Comparison of ENCODE assay signal across 6 cellular contexts in the genomic region with DNA sequence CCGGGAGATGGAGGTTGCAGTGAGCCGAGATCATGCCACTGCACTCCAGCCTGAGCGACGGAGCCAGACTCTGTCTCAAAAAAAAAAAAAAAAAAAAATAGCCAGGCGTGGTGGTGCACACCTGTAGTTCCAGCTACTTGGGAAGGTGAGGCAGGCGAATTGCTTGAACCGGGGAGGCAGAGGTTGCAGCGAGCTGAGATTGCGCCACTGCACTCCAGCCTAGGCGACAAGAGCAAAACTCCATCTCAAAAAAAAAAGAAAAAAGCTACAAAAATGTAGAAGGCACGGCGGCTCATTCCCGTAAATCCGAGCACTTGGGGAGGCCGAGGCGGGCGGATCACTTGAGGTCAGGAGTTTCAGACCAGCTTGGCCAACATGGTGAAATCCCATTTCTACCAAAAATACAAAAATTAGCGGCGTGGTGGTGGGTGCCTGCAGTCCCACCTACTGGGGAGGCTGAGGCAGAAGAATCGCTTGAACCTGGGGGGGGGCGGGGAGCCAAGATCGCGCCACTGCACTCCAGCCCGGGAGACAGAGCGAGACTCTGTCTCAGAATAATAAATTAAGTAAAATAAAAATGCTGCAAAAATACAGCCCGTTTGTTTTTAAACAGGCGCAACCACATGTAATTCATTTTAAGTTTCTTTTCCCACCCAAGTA. TPM values are rescaled to one million over a fixed set of nuclear protein-coding genes. Genes with fewer than 3 reads are reported as not detected.
A peak's percentile ranks its signal among the peaks of the same experiment; 100 is the strongest.
DNase-seq lines count a peak whose midpoint lies in the region; ATAC-seq and TF ChIP-seq lines count a peak whose summit lies in the region.
"Not testable (repeated sequence)": the region's sequence is repeated elsewhere in the genome, so short reads cannot be mapped to it uniquely, and the experiment has no call there.

No MANE protein-coding gene starts in this region.

- H3K4me2 ChIP-seq in DOHH2 (ENCODE audit: low read length): peak overlapping the region; percentile 66

- H3K4me1 ChIP-seq in DOHH2 (ENCODE audit: control insufficient read depth, low read length) (peaks cover 69% of the 10 kb centered on the region), suprapubic skin (peaks cover 73% of the 10 kb centered on the region)
- H3K4me1 ChIP-seq in naive thymus-derived CD4-positive, alpha-beta T cell (ENCODE audit: control insufficient read depth in 2 of 2, insufficient read depth in 2 of 2, low read length in 2 of 2): peaks cover 15 to 24% of the 10 kb centered on the region in 2 donors

- in situ Hi-C loops in astrocyte of the cerebellum (cut with HindIII; ENCODE audit: low sequenced_read_pairs): not testable (repeated sequence)

- ATAC-seq in naive thymus-derived CD4-positive, alpha-beta T cell: not testable (repeated sequence)

- not testable (repeated sequence) for H3K9me3 Mint-ChIP-seq in naive thymus-derived CD4-positive, alpha-beta T cell

- H4K20me1 ChIP-seq in DOHH2 (ENCODE audit: control insufficient read depth, insufficient read depth, low read depth, low read length): peaks cover 21% of the 10 kb centered on the region

- TF ChIP-seq POLR2A in suprapubic skin (IDR thresholded peaks at IDR 0.05): not testable (repeated sequence)

- not testable (repeated sequence) for H3K9me3 ChIP-seq in DOHH2 (ENCODE audit: control insufficient read depth, insufficient read depth, low read length); naive thymus-derived CD4-positive, alpha-beta T cell (ENCODE audit: control insufficient read depth in 2 of 3, low read length in 3 of 3); suprapubic skin

- TF ChIP-seq EP300 in suprapubic skin (IDR thresholded peaks at IDR 0.05): not testable (repeated sequence)

- not testable (repeated sequence) for H3K27me3 ChIP-seq in DOHH2 (ENCODE audit: control insufficient read depth, low read length); naive thymus-derived CD4-positive, alpha-beta T cell (ENCODE audit: control insufficient read depth in 2 of 2, insufficient read depth in 2 of 2, low read length in 2 of 2)
- H3K27me3 ChIP-seq in suprapubic skin: peaks cover 14% of the 10 kb centered on the region

- peaks cover 0 to 14% (median 4%) of the 10 kb centered on the region in 5 donors for H3K36me3 Mint-ChIP-seq in naive thymus-derived CD4-positive, alpha-beta T cell

- H3K27ac ChIP-seq in DOHH2 (ENCODE audit: low read depth, low read length) (peak overlapping the region; percentile 85), RWPE1 (peak overlapping the region; percentile 100), suprapubic skin (peak overlapping the region; percentile 96)
- H3K27ac ChIP-seq in naive thymus-derived CD4-positive, alpha-beta T cell (ENCODE audit: low read depth, low read length): peak overlapping the region; percentile 83

- CTCF ChIA-PET in RWPE1 (lab: Yijun Ruan, JAX): interaction anchor here (0.6 to 2.0 kb wide), 10 partner anchors 8 to 553 kb away, joined by 3 to 8 read pairs (median 4); partner anchors contain the start of genes ENTPD2, NRARP and RNF224
- CTCF ChIA-PET in naive thymus-derived CD4-positive, alpha-beta T cell (lab: Charles Lee): interaction anchor here (0.7 to 1.3 kb wide), 4 partner anchors 15 to 454 kb away, joined by 3 to 9 read pairs (median 5); partner anchors contain the start of gene NELFB

- H3K9me2 ChIP-seq in DOHH2 (replicated peaks; ENCODE audit: control insufficient read depth, low read length): not testable (repeated sequence)

- peaks cover 52% of the 10 kb centered on the region for H3K79me2 ChIP-seq in DOHH2 (ENCODE audit: control insufficient read depth, low read length)

- peak overlapping the region; percentile 81 for H3K4me3 ChIP-seq in DOHH2 (ENCODE audit: low read length)
- peak overlapping the region; percentile 61 for H3K4me3 ChIP-seq in astrocyte of the cerebellum (ENCODE audit: low read depth, low read length)
- peak overlapping the region; percentile 62 to 67 for H3K4me3 ChIP-seq in foreskin fibroblast (ENCODE audit: low read depth in 1 of 2, low read length in 2 of 2)
- H3K4me3 ChIP-seq in naive thymus-derived CD4-positive, alpha-beta T cell (ENCODE audit: low read length): peak overlapping the region; percentile 72
- peak overlapping the region; percentile 88 for H3K4me3 ChIP-seq in suprapubic skin

- DNase-seq in RWPE1 (ENCODE audit: low spot score); astrocyte of the cerebellum (ENCODE audit: low read depth); foreskin fibroblast; naive thymus-derived CD4-positive, alpha-beta T cell; suprapubic skin (ENCODE audit: low spot score in 2 of 2): not testable (repeated sequence)

- H3K36me3 ChIP-seq in DOHH2 (ENCODE audit: control insufficient read depth, low read length): peaks cover 29% of the 10 kb centered on the region
- H3K36me3 ChIP-seq in naive thymus-derived CD4-positive, alpha-beta T cell (ENCODE audit: control insufficient read depth in 2 of 3, insufficient read depth in 3 of 3, low read length in 3 of 3): peaks cover 0 to 19% (median 9%) of the 10 kb centered on the region in 3 experiments
- H3K36me3 ChIP-seq in suprapubic skin: peaks cover 15% of the 10 kb centered on the region

- WGBS in suprapubic skin: 50% methylated on average over 27 of the region's 27 CpGs

- POLR2A ChIA-PET in RWPE1 (lab: Yijun Ruan, JAX; ENCODE audit: low non-redundant PET): interaction anchor here (0.6 to 2.0 kb wide), 8 partner anchors 13 to 126 kb away, joined by 3 to 9 read pairs (median 4); partner anchors contain the start of genes ANAPC2, CYSRT1, NELFB and SSNA1
- POLR2A ChIA-PET in naive thymus-derived CD4-positive, alpha-beta T cell (lab: Charles Lee): interaction anchor here (0.6 to 10.7 kb wide), 17 partner anchors 14 to 248 kb away, joined by 3 to 168 read pairs (median 9); partner anchors contain the start of genes ANAPC2, EXD3, MAN1B1 and NELFB

- H3K4me1 Mint-ChIP-seq in naive thymus-derived CD4-positive, alpha-beta T cell: peaks cover 12 to 35% (median 21%) of the 10 kb centered on the region in 7 donors

- H3F3A ChIP-seq in DOHH2 (ENCODE audit: control insufficient read depth, insufficient read depth): not testable (repeated sequence)

- TF ChIP-seq CTCF in DOHH2 (IDR thresholded peaks at IDR 0.05; ENCODE audit: low read depth, low read length, poor library complexity, severe bottlenecking); RWPE1 (conservative IDR thresholded peaks at IDR 0.05; ENCODE audit: low read depth); astrocyte of the cerebellum (IDR thresholded peaks at IDR 0.05; ENCODE audit: low read depth, low read length, missing control alignments); foreskin fibroblast (IDR thresholded peaks at IDR 0.05; ENCODE audit: low read depth, low read length); suprapubic skin (IDR thresholded peaks at IDR 0.05): not testable (repeated sequence)

- peak overlapping the region in 6 of 9 donors; percentile 52 to 69 (median 62) for H3K27ac Mint-ChIP-seq in naive thymus-derived CD4-positive, alpha-beta T cell

- intact Hi-C loops in naive thymus-derived CD4-positive, alpha-beta T cell (cut with micrococcal nuclease): loop anchor here (2.0 to 5.0 kb wide), 6 partner anchors 51 to 827 kb away; partner anchors contain the start of genes ANAPC2 (in 1 of the 2), ARRDC1 (in 1 of the 2), ENTR1 (in 1 of the 2) and NPDC1 (in 1 of the 2)

- H3K4me3 Mint-ChIP-seq in naive thymus-derived CD4-positive, alpha-beta T cell: peak overlapping the region; percentile 70 to 93 (median 82)

- H3K27me3 Mint-ChIP-seq in naive thymus-derived CD4-positive, alpha-beta T cell: not testable (repeated sequence)

RNA-seq across cellular contexts. Expression of gene TUBB4B, which starts 1.4 kb away (rescaled TPM):
- total RNA-seq in naive thymus-derived CD4-positive, alpha-beta T cell: 100 to 1,000 TPM in 1 of 5 experiments, 10 to 100 TPM in 4; 44.2 to 260 (median 87.5) TPM
- polyA plus RNA-seq in naive thymus-derived CD4-positive, alpha-beta T cell: 10 to 100 TPM; 17.5 to 49.9 TPM
- 100 to 1,000 TPM; 225 to 708 (median 639) TPM for total RNA-seq in suprapubic skin

RNA-seq across cellular contexts. Expression of gene SLC34A3, which starts 9.0 kb away (rescaled TPM):
- under 1 TPM in 2 of 5 experiments, not detected in 3; 0.16 TPM for total RNA-seq in naive thymus-derived CD4-positive, alpha-beta T cell
- not detected for polyA plus RNA-seq in naive thymus-derived CD4-positive, alpha-beta T cell
- under 1 TPM in 1 of 4 donors, not detected in 3; 0.34 TPM for total RNA-seq in suprapubic skin

RNA-seq across cellular contexts. Expression of gene STPG3, which starts 11.4 kb away (rescaled TPM):
- total RNA-seq in naive thymus-derived CD4-positive, alpha-beta T cell: not detected
- not detected for polyA plus RNA-seq in naive thymus-derived CD4-positive, alpha-beta T cell
- total RNA-seq in suprapubic skin: 1 to 10 TPM in 1 of 4 donors, not detected in 3; 1.2 TPM

RNA-seq across cellular contexts. Expression of gene RNF224, which starts 12.4 kb away (rescaled TPM):
- under 1 TPM in 1 of 5 experiments, not detected in 4; 0.12 TPM for total RNA-seq in naive thymus-derived CD4-positive, alpha-beta T cell
- not detected for polyA plus RNA-seq in naive thymus-derived CD4-positive, alpha-beta T cell
- 1 to 10 TPM in 3 of 4 donors, under 1 TPM in 1; 0.34 to 2.0 (median 1.1) TPM for total RNA-seq in suprapubic skin

RNA-seq across cellular contexts. Expression of gene CYSRT1, which starts 14.7 kb away (rescaled TPM):
- total RNA-seq in naive thymus-derived CD4-positive, alpha-beta T cell: under 1 TPM in 3 of 5 experiments, not detected in 2; 0.45 to 0.63 (median 0.46) TPM
- under 1 TPM in 1 of 2 donors, not detected in 1; 0.52 TPM for polyA plus RNA-seq in naive thymus-derived CD4-positive, alpha-beta T cell
- total RNA-seq in suprapubic skin: 10 to 100 TPM; 22.8 to 65.7 (median 44.2) TPM
